In genomic region chr5:18765304-18765703, GRCh38 we compare ENCODE assay signal across 31 cellular contexts.
"Had no signal": no experiment of that assay in that cellular context is flagged by ENCODE, and none has a peak within 500 bp of the region (broad histone marks: within the 10 kb centered on the region; RNA-seq: fewer than 3 reads in every experiment).

No MANE protein-coding gene starts in this region.

- H3K4me1 ChIP-seq: neural progenitor cell, parathyroid adenoma, psoas muscle, spleen, suprapubic skin, testis, tibial artery, transverse colon, upper lobe of right lung, uterus had no signal

- DNase-seq: natural killer cell; occipital lobe; ovary; posterior cingulate gyrus; psoas muscle; right cardiac atrium; spleen; stimulated activated CD4-positive, alpha-beta T cell treated with anti-CD3 and anti-CD28 coated beads, Interleukin-12 subunit alpha, Interleukin-12 subunit beta, amount 100 ng/mL, for 4 hours; stimulated activated CD4-positive, alpha-beta T cell treated with anti-CD3 and anti-CD28 coated beads, Interleukin-1b, Interleukin-23, amount 100 ng/mL, for 48 hours; stimulated activated CD4-positive, alpha-beta T cell treated with anti-CD3 and anti-CD28 coated beads, Interleukin-4, amount 100 ng/mL, for 1 hour; stimulated activated CD4-positive, alpha-beta T cell treated with anti-CD3 and anti-CD28 coated beads, Interleukin-4, amount 100 ng/mL, for 4 hours; stimulated activated CD8-positive, alpha-beta memory T cell treated with anti-CD3 and anti-CD28 coated beads, Interleukin-4, amount 100 ng/mL, for 48 hours; stimulated activated naive CD4-positive, alpha-beta T cell; stimulated activated naive CD8-positive, alpha-beta T cell treated with anti-CD3 and anti-CD28 coated beads, Interleukin-15, amount 100 ng/mL, for 72 hours; stimulated activated naive CD8-positive, alpha-beta T cell treated with anti-CD3 and anti-CD28 coated beads, Interleukin-15, Interleukin-2, amounts not matched to agents 100 U/mL and 50 U/mL, for 24 hours; substantia nigra; testis; tibial artery; transverse colon; upper lobe of right lung; uterus had no signal

- H2AFZ ChIP-seq: neural progenitor cell, parathyroid adenoma had no signal

- H3K27ac ChIP-seq: neural progenitor cell, ovary, parathyroid adenoma, psoas muscle, skin epidermis, spleen, suprapubic skin, testis, tibial artery, transverse colon, upper lobe of right lung, uterus had no signal

- H3K9me3 Mint-ChIP-seq: natural killer cell; nephron; neural progenitor cell; stimulated activated memory B cell treated with anti-CD40 and anti-IgM and Interleukin-4, amounts not matched to agents 10 μg/mL and 1 μg/mL and 100 μg/mL, for 72 hours; stimulated activated naive CD8-positive, alpha-beta T cell treated with anti-CD3 and anti-CD28 coated beads, Interleukin-15, amount 100 ng/mL, for 72 hours had no signal

- ATAC-seq: natural killer cell; psoas muscle; right cardiac atrium; sciatic nerve; stimulated activated memory B cell treated with anti-CD40 and anti-IgM and Interleukin-4, amounts not matched to agents 10 μg/mL and 1 μg/mL and 100 μg/mL, for 72 hours; stimulated activated naive CD8-positive, alpha-beta T cell treated with anti-CD3 and anti-CD28 coated beads, Interleukin-15, amount 100 ng/mL, for 72 hours; stimulated activated naive CD8-positive, alpha-beta T cell treated with anti-CD3 and anti-CD28 coated beads, Interleukin-15, Interleukin-2, amounts not matched to agents 100 U/mL and 50 U/mL, for 24 hours; upper lobe of right lung had no signal

- H3K4me1 Mint-ChIP-seq: natural killer cell, nephron, neural progenitor cell had no signal

- H3K9ac ChIP-seq: neural progenitor cell, parathyroid adenoma had no signal

- H3K36me3 Mint-ChIP-seq: natural killer cell; neural progenitor cell; stimulated activated memory B cell treated with anti-CD40 and anti-IgM and Interleukin-4, amounts not matched to agents 10 μg/mL and 1 μg/mL and 100 μg/mL, for 72 hours; type B pancreatic cell had no signal

- H3K36me3 ChIP-seq: neural progenitor cell, ovary, spleen, suprapubic skin, tibial artery, transverse colon, upper lobe of right lung, uterus had no signal

- H3K27me3 ChIP-seq: neural progenitor cell, ovary, spleen, suprapubic skin, testis, tibial artery, transverse colon, upper lobe of right lung, uterus had no signal

- H3K4me3 ChIP-seq: neural progenitor cell, ovary, psoas muscle, skin epidermis, smooth muscle cell, spleen, suprapubic skin, testis, tibial artery, transverse colon, upper lobe of right lung, uterus had no signal

- H3K4me3 Mint-ChIP-seq: natural killer cell; nephron; neural progenitor cell; stimulated activated memory B cell treated with anti-CD40 and anti-IgM and Interleukin-4, amounts not matched to agents 10 μg/mL and 1 μg/mL and 100 μg/mL, for 72 hours; stimulated activated naive CD8-positive, alpha-beta T cell treated with anti-CD3 and anti-CD28 coated beads, Interleukin-15, amount 100 ng/mL, for 72 hours; type B pancreatic cell had no signal

- H3K4me2 ChIP-seq: neural progenitor cell, smooth muscle cell had no signal

- H3K9me3 ChIP-seq: ovary, psoas muscle, spleen, suprapubic skin, testis, tibial artery, transverse colon, upper lobe of right lung, uterus had no signal

- H3K27ac Mint-ChIP-seq: natural killer cell; nephron; neural progenitor cell; progenitor cell of endocrine pancreas; stimulated activated memory B cell treated with anti-CD40 and anti-IgM and Interleukin-4, amounts not matched to agents 10 μg/mL and 1 μg/mL and 100 μg/mL, for 72 hours; type B pancreatic cell had no signal

- H3K27me3 Mint-ChIP-seq: progenitor cell of endocrine pancreas; stimulated activated memory B cell treated with anti-CD40 and anti-IgM and Interleukin-4, amounts not matched to agents 10 μg/mL and 1 μg/mL and 100 μg/mL, for 72 hours; stimulated activated naive CD8-positive, alpha-beta T cell treated with anti-CD3 and anti-CD28 coated beads, Interleukin-15, amount 100 ng/mL, for 72 hours had no signal
